In the genomic region with DNA sequence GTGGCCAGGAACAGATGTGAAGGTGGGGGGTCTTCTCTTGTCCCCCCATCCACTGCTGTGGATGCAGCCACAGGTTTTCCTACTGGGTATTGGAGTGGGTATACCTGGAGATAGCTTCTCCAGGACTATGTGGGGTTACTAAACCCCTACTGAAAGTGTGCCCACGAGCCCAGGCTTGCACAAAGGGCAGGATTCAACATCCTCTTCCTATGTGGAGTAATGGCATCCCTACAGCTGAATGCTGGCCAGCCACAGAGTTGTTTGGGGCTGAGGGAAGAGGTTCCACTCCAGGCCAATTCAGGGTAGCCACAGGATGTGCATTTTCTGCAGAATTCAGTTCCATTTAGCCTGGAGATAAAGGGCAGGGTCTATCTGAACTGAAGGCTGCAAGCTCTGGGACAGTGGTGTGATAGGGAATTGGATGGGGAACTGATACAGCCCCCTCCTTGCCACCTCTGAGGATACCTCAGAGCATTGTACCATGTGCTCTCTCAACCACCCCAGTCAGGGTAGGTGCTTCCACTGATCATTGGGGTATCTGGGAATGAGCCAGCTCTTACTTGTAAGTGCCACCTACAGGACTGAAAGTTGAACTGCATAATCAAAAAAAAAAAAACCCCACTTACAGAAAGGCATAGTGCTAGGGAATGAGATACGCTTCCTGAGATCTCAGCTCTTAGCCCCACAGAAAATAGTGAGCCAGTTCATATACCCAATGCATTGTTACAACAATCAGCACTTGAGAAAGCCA, we compare ENCODE assay signal across 1 cellular context.
TF ChIP-seq lines count a peak whose summit lies in the region.

No MANE protein-coding gene starts in this region.

TF ChIP-seq in K562, 482 proteins besides CTCF, POLR2A, EP300 and RAD21:
- TF ChIP-seq, protein P1, sequence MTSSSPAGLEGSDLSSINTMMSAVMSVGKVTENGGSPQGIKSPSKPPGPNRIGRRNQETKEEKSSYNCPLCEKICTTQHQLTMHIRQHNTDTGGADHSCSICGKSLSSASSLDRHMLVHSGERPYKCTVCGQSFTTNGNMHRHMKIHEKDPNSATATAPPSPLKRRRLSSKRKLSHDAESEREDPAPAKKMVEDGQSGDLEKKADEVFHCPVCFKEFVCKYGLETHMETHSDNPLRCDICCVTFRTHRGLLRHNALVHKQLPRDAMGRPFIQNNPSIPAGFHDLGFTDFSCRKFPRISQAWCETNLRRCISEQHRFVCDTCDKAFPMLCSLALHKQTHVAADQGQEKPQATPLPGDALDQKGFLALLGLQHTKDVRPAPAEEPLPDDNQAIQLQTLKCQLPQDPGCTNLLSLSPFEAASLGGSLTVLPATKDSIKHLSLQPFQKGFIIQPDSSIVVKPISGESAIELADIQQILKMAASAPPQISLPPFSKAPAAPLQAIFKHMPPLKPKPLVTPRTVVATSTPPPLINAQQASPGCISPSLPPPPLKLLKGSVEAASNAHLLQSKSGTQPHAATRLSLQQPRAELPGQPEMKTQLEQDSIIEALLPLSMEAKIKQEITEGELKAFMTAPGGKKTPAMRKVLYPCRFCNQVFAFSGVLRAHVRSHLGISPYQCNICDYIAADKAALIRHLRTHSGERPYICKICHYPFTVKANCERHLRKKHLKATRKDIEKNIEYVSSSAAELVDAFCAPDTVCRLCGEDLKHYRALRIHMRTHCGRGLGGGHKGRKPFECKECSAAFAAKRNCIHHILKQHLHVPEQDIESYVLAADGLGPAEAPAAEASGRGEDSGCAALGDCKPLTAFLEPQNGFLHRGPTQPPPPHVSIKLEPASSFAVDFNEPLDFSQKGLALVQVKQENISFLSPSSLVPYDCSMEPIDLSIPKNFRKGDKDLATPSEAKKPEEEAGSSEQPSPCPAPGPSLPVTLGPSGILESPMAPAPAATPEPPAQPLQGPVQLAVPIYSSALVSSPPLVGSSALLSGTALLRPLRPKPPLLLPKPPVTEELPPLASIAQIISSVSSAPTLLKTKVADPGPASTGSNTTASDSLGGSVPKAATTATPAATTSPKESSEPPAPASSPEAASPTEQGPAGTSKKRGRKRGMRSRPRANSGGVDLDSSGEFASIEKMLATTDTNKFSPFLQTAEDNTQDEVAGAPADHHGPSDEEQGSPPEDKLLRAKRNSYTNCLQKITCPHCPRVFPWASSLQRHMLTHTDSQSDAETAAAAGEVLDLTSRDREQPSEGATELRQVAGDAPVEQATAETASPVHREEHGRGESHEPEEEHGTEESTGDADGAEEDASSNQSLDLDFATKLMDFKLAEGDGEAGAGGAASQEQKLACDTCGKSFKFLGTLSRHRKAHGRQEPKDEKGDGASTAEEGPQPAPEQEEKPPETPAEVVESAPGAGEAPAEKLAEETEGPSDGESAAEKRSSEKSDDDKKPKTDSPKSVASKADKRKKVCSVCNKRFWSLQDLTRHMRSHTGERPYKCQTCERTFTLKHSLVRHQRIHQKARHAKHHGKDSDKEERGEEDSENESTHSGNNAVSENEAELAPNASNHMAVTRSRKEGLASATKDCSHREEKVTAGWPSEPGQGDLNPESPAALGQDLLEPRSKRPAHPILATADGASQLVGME (CRISPR knock-in tag; IDR thresholded peaks at IDR 0.05), result no peak
- TF ChIP-seq ZNF384 (IDR thresholded peaks at IDR 0.05; ENCODE audit: low read depth, low read length), result peak; percentile 66
